Comparison of ENCODE assay signal across 26 cellular contexts in the genomic region with DNA sequence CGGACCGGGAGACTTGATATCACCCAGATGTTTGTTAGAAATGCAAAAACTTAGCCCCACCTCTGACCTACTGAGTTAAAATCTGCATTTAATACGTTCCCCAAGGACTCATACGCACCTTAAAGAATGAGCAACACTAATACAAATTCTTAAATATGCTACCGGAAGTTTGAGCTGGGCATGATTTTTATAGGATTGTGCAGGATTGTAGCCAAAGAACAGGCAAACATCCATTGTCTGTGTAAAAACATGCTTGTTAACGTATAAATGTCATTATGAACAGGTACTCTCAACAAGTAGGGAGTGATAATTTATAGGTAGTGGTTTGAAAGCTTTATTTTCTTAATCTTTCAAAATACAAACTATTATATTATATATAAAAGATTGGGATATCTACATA.
"Had no signal": no experiment of that assay in that cellular context is flagged by ENCODE, and none has a peak within 500 bp of the region (broad histone marks: within the 10 kb centered on the region; RNA-seq: fewer than 3 reads in every experiment).

No MANE protein-coding gene starts in this region.

- DNase-seq: stimulated activated CD4-positive, alpha-beta T cell treated with anti-CD3 and anti-CD28 coated beads, Interleukin-2, amount 100 ng/mL, for 48 hours; stimulated activated CD4-positive, alpha-beta T cell treated with anti-CD3 and anti-CD28 coated beads, Interleukin-4, amount 100 ng/mL, for 1 hour; stimulated activated CD4-positive, alpha-beta T cell treated with anti-CD3 and anti-CD28 coated beads, Interleukin-4, amount 100 ng/mL, for 24 hours; stimulated activated CD4-positive, alpha-beta T cell treated with anti-CD3 and anti-CD28 coated beads, Interleukin-4, amount 100 ng/mL, for 4 hours; stimulated activated CD8-positive, alpha-beta memory T cell treated with anti-CD3 and anti-CD28 coated beads, Interleukin-4, amount 100 ng/mL, for 48 hours; stimulated activated naive B cell treated with anti-CD40 and anti-IgM and Interleukin-4, amounts not matched to agents 10 μg/mL and 1 μg/mL and 100 μg/mL, for 72 hours; stimulated activated naive CD4-positive, alpha-beta T cell; stimulated activated naive CD4-positive, alpha-beta T cell treated with Interleukin-2 at 50 U/mL for 16 hours; stimulated activated naive CD8-positive, alpha-beta T cell treated with anti-CD3 and anti-CD28 coated beads, Interleukin-15, amount 100 ng/mL, for 72 hours; stimulated activated naive CD8-positive, alpha-beta T cell treated with anti-CD3 and anti-CD28 coated beads, Interleukin-15, Interleukin-2, amounts not matched to agents 100 U/mL and 50 U/mL, for 24 hours; stomach; substantia nigra; testis; thyroid gland; tibial artery; transverse colon; trophoblast cell; upper lobe of left lung; upper lobe of right lung; uterus had no signal

- H3K4me3 ChIP-seq: stomach, suprapubic skin, testis, thoracic aorta, thyroid gland, tibial artery, tibial nerve, transverse colon, upper lobe of left lung, upper lobe of right lung, uterus, vagina had no signal

- ATAC-seq: stimulated activated effector memory CD8-positive, alpha-beta T cell treated with anti-CD3 and anti-CD28 coated beads, Interleukin-12 subunit alpha, Interleukin-12 subunit beta, amount 100 ng/mL, for 72 hours; stimulated activated memory B cell treated with anti-CD40 and anti-IgM and Interleukin-4, amounts not matched to agents 10 μg/mL and 1 μg/mL and 100 μg/mL, for 72 hours; stimulated activated naive B cell treated with anti-CD40 and anti-IgM and Interleukin-4, amounts not matched to agents 10 μg/mL and 1 μg/mL and 100 μg/mL, for 72 hours; stimulated activated naive CD8-positive, alpha-beta T cell treated with anti-CD3 and anti-CD28 coated beads, Interleukin-15, amount 100 ng/mL, for 72 hours; stimulated activated naive CD8-positive, alpha-beta T cell treated with anti-CD3 and anti-CD28 coated beads, Interleukin-15, Interleukin-2, amounts not matched to agents 100 U/mL and 50 U/mL, for 24 hours; upper lobe of right lung had no signal

- H3K27ac ChIP-seq: stomach, suprapubic skin, testis, thoracic aorta, thyroid gland, tibial artery, tibial nerve, transverse colon, upper lobe of left lung, upper lobe of right lung, uterus, vagina had no signal
